5 cellular contexts compared by ENCODE assay signal in the genomic region with DNA sequence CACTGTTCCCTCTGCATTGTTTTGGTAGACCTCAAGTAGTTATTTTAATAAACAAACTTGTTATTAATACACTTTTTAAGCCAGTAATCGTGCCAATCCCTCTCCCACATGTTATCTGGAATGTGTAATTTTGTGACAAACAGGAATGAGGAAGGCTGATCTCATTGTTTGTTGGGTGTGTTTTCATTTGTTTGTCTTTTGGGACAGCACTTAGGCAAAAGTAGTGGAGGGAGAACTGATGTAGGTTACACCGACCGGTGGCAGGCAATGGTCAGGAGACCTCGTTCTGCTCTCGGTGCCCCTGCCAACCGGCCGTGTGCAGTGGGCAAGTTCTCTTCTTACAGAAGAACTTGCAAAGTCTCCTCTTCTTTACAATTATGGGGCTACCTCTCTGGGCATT.
"Had no signal": no experiment of that assay in that cellular context is flagged by ENCODE, and none has a peak within 500 bp of the region (broad histone marks: within the 10 kb centered on the region; RNA-seq: fewer than 3 reads in every experiment).

No MANE protein-coding gene starts in this region.

- H3K4me3 ChIP-seq: GM23338, K562 had no signal

- H3K4me2 ChIP-seq: GM23338 had no signal

- ATAC-seq: GM23338, K562 had no signal

- H3K27ac Mint-ChIP-seq: GM23338, H9 had no signal

- H2AFZ ChIP-seq: GM23338 had no signal

- H3K9me3 Mint-ChIP-seq: GM23338, H9 had no signal

- H3K4me3 Mint-ChIP-seq: GM23338, H9 had no signal

- DNase-seq: H9, HCEC 1CT, IMR-90 had no signal
